8 cellular contexts compared by ENCODE assay signal in the genomic region with DNA sequence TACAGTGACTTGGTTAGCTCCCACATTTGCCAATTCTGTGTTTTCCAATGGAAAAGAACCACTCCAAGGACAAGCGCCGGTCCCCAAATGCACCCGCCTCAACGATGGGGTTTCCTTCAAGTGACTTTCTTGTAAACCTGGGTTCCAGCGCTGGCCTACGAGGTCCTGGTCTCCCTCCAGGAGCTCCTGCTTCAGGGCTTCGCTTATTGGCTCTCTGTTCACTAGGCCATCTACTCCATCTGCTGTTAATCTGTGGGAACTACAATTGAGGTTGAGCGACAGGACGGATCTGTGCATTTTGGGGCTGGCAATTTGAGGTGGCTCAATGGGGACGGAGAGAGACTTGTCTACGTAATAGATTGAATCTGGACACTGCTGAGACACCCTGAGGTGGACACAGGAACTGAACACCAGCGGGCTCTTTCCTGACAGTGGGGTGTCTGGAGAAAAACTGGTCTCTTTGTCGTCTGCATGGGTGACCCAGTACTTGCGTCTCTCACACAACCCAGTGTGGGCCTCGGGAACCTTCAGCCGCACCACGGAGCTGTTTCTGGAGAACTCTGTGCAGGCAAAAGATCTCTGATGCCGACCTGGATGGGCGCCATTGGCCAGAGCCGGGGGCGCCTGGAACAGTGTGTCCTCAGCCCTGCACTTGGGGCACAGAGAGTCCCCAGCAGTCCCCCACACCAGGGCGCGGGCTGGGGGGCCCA.
DNase-seq lines count a peak whose midpoint lies in the region; TF ChIP-seq lines count a peak whose summit lies in the region.

No MANE protein-coding gene starts in this region.

- H3K4me3 Mint-ChIP-seq in nephron = no peak overlapping the region

- H3K36me3 Mint-ChIP-seq in nephron (ENCODE audit: low read depth) = no peaks in the 10 kb centered on the region

- peaks cover 13% of the 10 kb centered on the region for H3K27me3 Mint-ChIP-seq in nephron (ENCODE audit: low read depth)

- peaks cover 3% of the 10 kb centered on the region for H3K9me3 Mint-ChIP-seq in nephron

- H3K4me1 Mint-ChIP-seq in nephron = no peaks in the 10 kb centered on the region

- TF ChIP-seq CTCF in fibroblast of mammary gland (conservative IDR thresholded peaks at IDR 0.05; ENCODE audit: control insufficient read depth, insufficient read depth, low read depth, low read length) (peak; percentile 81), nephron (IDR thresholded peaks at IDR 0.05; ENCODE audit: unreplicated experiment in 3 of 3) (peak; percentile 72 to 79 (median 72))

- DNase-seq in NCI-H510A treated with DMSO at 0.1 percent for 48 hours (lab: John Stamatoyannopoulos, UW) = peak; percentile 47
- DNase-seq in NCI-H510A (lab: John Stamatoyannopoulos, UW) = no peak
- peak; percentile 53 for DNase-seq in HK-2 (ENCODE audit: unreplicated experiment)
- DNase-seq in SK-MEL-5 (ENCODE audit: low read depth, low spot score) = peak; percentile 70
- peak; percentile 76 for DNase-seq in fibroblast of mammary gland (ENCODE audit: low read depth)
- no peak for DNase-seq in activated CD4-positive, CD25-positive, alpha-beta regulatory T cell (lab: John Stamatoyannopoulos, UW)
- DNase-seq in NCI-H187 (lab: John Stamatoyannopoulos, UW) = no peak

- in situ Hi-C loops in SK-MEL-5 (cut with HindIII; ENCODE audit: low pct_unique_long_range_greater_than_20kb, low sequenced_read_pairs) = no loop called here

- no peak overlapping the region for H3K27ac Mint-ChIP-seq in nephron

- H3K4me3 ChIP-seq in fibroblast of mammary gland (ENCODE audit: control insufficient read depth, low read depth, low read length) = no peak overlapping the region

Comparison
In these comparisons a context has a peak if more than half of its experiments do, and no peak if none do; other contexts are left out.
1. DNase-seq: peak in NCI-H510A treated with DMSO at 0.1 percent for 48 hours (single experiment), HK-2 (single experiment), SK-MEL-5 (single experiment) and fibroblast of mammary gland (single experiment); none in NCI-H510A (single experiment), activated CD4-positive, CD25-positive, alpha-beta regulatory T cell (0 of 4) and NCI-H187 (0 of 2).